Comparison of ENCODE assay signal across 13 cellular contexts in genomic region chr16:66382966-66383299, GRCh38. TPM values are rescaled to one million over a fixed set of nuclear protein-coding genes. Genes with fewer than 3 reads are reported as not detected.
DNase-seq lines count a peak whose midpoint lies in the region; ATAC-seq, FAIRE-seq and TF ChIP-seq lines count a peak whose summit lies in the region.
"Had no signal": no experiment of that assay in that cellular context is flagged by ENCODE, and none has a peak within 500 bp of the region (broad histone marks: within the 10 kb centered on the region; RNA-seq: fewer than 3 reads in every experiment).

No MANE protein-coding gene starts in this region.

- H3K36me3 ChIP-seq in keratinocyte (ENCODE audit: control insufficient read depth in 2 of 2, extremely low read depth in 1 of 2, insufficient read depth in 2 of 2, low read length in 2 of 2) = no peaks in the 10 kb centered on the region
- H3K36me3 ChIP-seq in upper lobe of right lung = no peaks in the 10 kb centered on the region

- no peaks in the 10 kb centered on the region for H3K9me1 ChIP-seq in keratinocyte (ENCODE audit: control insufficient read depth, extremely low read depth, insufficient read depth, low read length)

- no peaks in the 10 kb centered on the region for H3K27me3 ChIP-seq in keratinocyte (ENCODE audit: control insufficient read depth, extremely low read depth, insufficient read depth, low read length)
- no peaks in the 10 kb centered on the region for H3K27me3 ChIP-seq in upper lobe of right lung

- ATAC-seq in upper lobe of right lung (no peak), HG03571 (IDR thresholded peaks at IDR 0.05; ENCODE audit: unreplicated experiment) (no peak)
- no peak for ATAC-seq in activated CD4-positive, CD25-positive, alpha-beta regulatory T cell treated with anti-CD3 and anti-CD28 coated beads, Interleukin-2, amount 50 U/mL, for 24 hours

- H3K9me3 ChIP-seq in keratinocyte (ENCODE audit: control insufficient read depth, low read depth, low read length) = no peaks in the 10 kb centered on the region
- H3K9me3 ChIP-seq in upper lobe of right lung = no peaks in the 10 kb centered on the region

- H3K4me2 ChIP-seq in keratinocyte (ENCODE audit: control insufficient read depth, extremely low read depth, insufficient read depth, low read depth, low read length) = peak overlapping the region; percentile 83

- H3K4me1 ChIP-seq in keratinocyte (ENCODE audit: control insufficient read depth, extremely low read depth, insufficient read depth, low read length) = peaks cover 28% of the 10 kb centered on the region
- H3K4me1 ChIP-seq in upper lobe of right lung = peaks cover 17% of the 10 kb centered on the region

- H4K20me1 ChIP-seq in keratinocyte (ENCODE audit: control insufficient read depth, extremely low read depth, insufficient read depth, low read length) = no peaks in the 10 kb centered on the region

- no peak overlapping the region for H3K4me3 ChIP-seq in astrocyte of the cerebellum (ENCODE audit: low read depth, low read length)
- peak overlapping the region in 1 of 3 experiments; percentile 8 for H3K4me3 ChIP-seq in keratinocyte (ENCODE audit: control insufficient read depth in 2 of 3, extremely low read depth in 1 of 3, insufficient read depth in 2 of 3, low read depth in 1 of 3, low read length in 3 of 3)
- no peak overlapping the region for H3K4me3 ChIP-seq in upper lobe of right lung

- intact Hi-C loops in upper lobe of right lung (cut with DNase I) = no loop called here

- H2AFZ ChIP-seq in keratinocyte (ENCODE audit: control insufficient read depth, low read length) = peak overlapping the region; percentile 62

- H3K79me2 ChIP-seq in keratinocyte (ENCODE audit: control insufficient read depth, insufficient read depth, low read length) = no peaks in the 10 kb centered on the region

- H3K9ac ChIP-seq in keratinocyte (ENCODE audit: control insufficient read depth, extremely low read depth, insufficient read depth, low read length) = peak overlapping the region; percentile 82

- TF ChIP-seq CTCF in astrocyte of the cerebellum (IDR thresholded peaks at IDR 0.05; ENCODE audit: low read depth, low read length, missing control alignments) = no peak
- TF ChIP-seq CTCF in keratinocyte (optimal IDR thresholded peaks at IDR 0.05 in 1 of 3, IDR thresholded peaks at IDR 0.05 in 1 of 3, conservative IDR thresholded peaks at IDR 0.05 in 1 of 3; ENCODE audit: extremely low read depth in 1 of 3, insufficient read depth in 2 of 3, low read length in 3 of 3) = no peak
- TF ChIP-seq CTCF in upper lobe of right lung (IDR thresholded peaks at IDR 0.05) = no peak
- no peak for TF ChIP-seq CTCF in GM13976 (IDR thresholded peaks at IDR 0.05; ENCODE audit: borderline replicate concordance, control extremely low read depth, extremely low read depth, insufficient read depth, missing control alignments)

- dilution Hi-C loops in keratinocyte (cut with MboI; ENCODE audit: extremely low pct_ligation_motif_present, low sequenced_read_pairs) = no loop called here

- peak; percentile 51 for FAIRE-seq in keratinocyte (lab: Jason Lieb, UNC)
- FAIRE-seq: A204.1 had no signal

- peak; percentile 11 for DNase-seq in NCI-H510A treated with DMSO at 0.1 percent for 48 hours (lab: John Stamatoyannopoulos, UW)
- no peak for DNase-seq in NCI-H510A (lab: John Stamatoyannopoulos, UW)
- DNase-seq in astrocyte of the cerebellum (ENCODE audit: low read depth) = peak; percentile 85
- DNase-seq in keratinocyte (ENCODE audit: low read depth, low spot score) = no peak
- DNase-seq in upper lobe of right lung = no peak
- DNase-seq in GM13976 (ENCODE audit: low spot score) = no peak
- DNase-seq: activated CD4-positive, alpha-beta T cell treated with anti-CD3 and anti-CD28 coated beads for 48 hours; naive B cell; NCI-H526 treated with DMSO at 0.1 percent for 48 hours; stimulated activated CD8-positive, alpha-beta memory T cell treated with anti-CD3 and anti-CD28 coated beads, Interleukin-4, amount 100 ng/mL, for 48 hours had no signal

- in situ Hi-C loops in astrocyte of the cerebellum (cut with HindIII; ENCODE audit: low sequenced_read_pairs) = no loop called here
- in situ Hi-C loops in GM13976 (cut with MboI; ENCODE audit: low sequenced_read_pairs, unreplicated experiment) = no loop called here

- H3K27ac ChIP-seq in keratinocyte (ENCODE audit: control insufficient read depth, insufficient read depth, low read length) = peak overlapping the region; percentile 95
- peak overlapping the region; percentile 31 for H3K27ac ChIP-seq in upper lobe of right lung

RNA-seq across cellular contexts. Expression of gene CDH5, which starts 16.4 kb away (rescaled TPM):
- 0.02 to 0.05 TPM in 2 of 3 replicates, not detected in the other for polyA plus RNA-seq in keratinocyte
- polyA plus RNA-seq in keratinocyte (2011; ENCODE audit: low read depth) = 0.85 TPM
- 0.01 TPM in 1 of 2 replicates, not detected in the other for polyA plus RNA-seq in keratinocyte (2011; cell fraction: cytosol; rRNA removed)
- polyA plus RNA-seq in keratinocyte (2011; cell fraction: nucleus; rRNA removed) = 0.06 and 0.12 TPM in 2 replicates
- polyA plus RNA-seq in keratinocyte (2012; ENCODE audit: low replicate concordance) = 0.06 TPM in 1 of 2 replicates, not detected in the other
- not detected in 3 replicates for polyA minus RNA-seq in keratinocyte
- polyA minus RNA-seq in keratinocyte (2011; cell fraction: cytosol; rRNA and poly(A)+ RNA removed) = not detected
- not detected in 2 replicates for polyA minus RNA-seq in keratinocyte (2011; cell fraction: nucleus; rRNA and poly(A)+ RNA removed)
- 144 TPM for total RNA-seq in upper lobe of right lung

RNA-seq across cellular contexts. Expression of gene BEAN1, which starts 44.2 kb away (rescaled TPM):
- 0.07 to 0.82 TPM (median 0.24 TPM) in 3 replicates for polyA plus RNA-seq in keratinocyte
- 0.27 TPM for polyA plus RNA-seq in keratinocyte (2011; ENCODE audit: low read depth)
- polyA plus RNA-seq in keratinocyte (2011; cell fraction: cytosol; rRNA removed) = 0.13 and 0.51 TPM in 2 replicates
- polyA plus RNA-seq in keratinocyte (2011; cell fraction: nucleus; rRNA removed) = 0.75 and 1.0 TPM in 2 replicates
- 0.15 and 1.7 TPM in 2 replicates for polyA plus RNA-seq in keratinocyte (2012; ENCODE audit: low replicate concordance)
- polyA minus RNA-seq in keratinocyte = 0.13 to 0.29 TPM (median 0.26 TPM) in 3 replicates
- not detected for polyA minus RNA-seq in keratinocyte (2011; cell fraction: cytosol; rRNA and poly(A)+ RNA removed)
- polyA minus RNA-seq in keratinocyte (2011; cell fraction: nucleus; rRNA and poly(A)+ RNA removed) = 0.32 TPM in 1 of 2 replicates, not detected in the other
- 0.87 TPM for total RNA-seq in upper lobe of right lung

Comparison
In these comparisons a context has a peak if more than half of its experiments do, and no peak if none do; other contexts are left out.
1. DNase-seq: peak in NCI-H510A treated with DMSO at 0.1 percent for 48 hours (single experiment) and astrocyte of the cerebellum (single experiment); none in NCI-H510A (single experiment), keratinocyte (single experiment), upper lobe of right lung (single experiment) and GM13976 (single experiment).